In genomic region chr2:68720665-68721064, GRCh38 we compare ENCODE assay signal across 15 cellular contexts. TPM values are rescaled to one million over a fixed set of nuclear protein-coding genes. Genes with fewer than 3 reads are reported as not detected.
DNase-seq lines count a peak whose midpoint lies in the region; ATAC-seq and TF ChIP-seq lines count a peak whose summit lies in the region.
"Had no signal": no experiment of that assay in that cellular context is flagged by ENCODE, and none has a peak within 500 bp of the region (broad histone marks: within the 10 kb centered on the region; RNA-seq: fewer than 3 reads in every experiment).

No MANE protein-coding gene starts in this region.

- DNase-seq in activated naive CD4-positive, alpha-beta T cell (lab: John Stamatoyannopoulos, UW) = no peak
- DNase-seq in MM.1S (no peak), GM13976 (ENCODE audit: low spot score) (no peak), right atrium auricular region (ENCODE audit: low spot score) (no peak), HCEC 1CT (no peak)
- no peak for DNase-seq in activated naive CD8-positive, alpha-beta T cell treated with anti-CD3 and anti-CD28 coated beads for 36 hours
- no peak for DNase-seq in stimulated activated naive B cell treated with anti-CD40 and anti-IgM and Interleukin-4, amounts not matched to agents 10 μg/mL and 1 μg/mL and 100 μg/mL, for 72 hours
- DNase-seq: activated effector memory CD4-positive, alpha-beta T cell treated with anti-CD3 and anti-CD28 coated beads, Interleukin-2, amount 50 U/mL, for 16 hours; heart left ventricle; left lung; NCI-H2029 treated with DMSO at 0.1 percent for 48 hours; NCI-H446 treated with DMSO at 0.1 percent for 48 hours; retina; thyroid gland had no signal

- H3K27me3 ChIP-seq in MM.1S (replicated peaks; ENCODE audit: insufficient read depth, low read length) = no peaks in the 10 kb centered on the region
- H3K27me3 ChIP-seq in right atrium auricular region = no peaks in the 10 kb centered on the region
- H3K27me3 ChIP-seq: left lung, thyroid gland had no signal

- no peaks in the 10 kb centered on the region for H3K9me3 Mint-ChIP-seq in activated naive CD4-positive, alpha-beta T cell treated with anti-CD3 and anti-CD28 coated beads, Interleukin-2, amount 50 U/mL, for 24 hours
- H3K9me3 Mint-ChIP-seq in activated naive CD8-positive, alpha-beta T cell treated with anti-CD3 and anti-CD28 coated beads for 36 hours = no peaks in the 10 kb centered on the region
- H3K9me3 Mint-ChIP-seq in stimulated activated naive B cell treated with anti-CD40 and anti-IgM and Interleukin-4, amounts not matched to agents 10 μg/mL and 1 μg/mL and 100 μg/mL, for 72 hours = no peaks in the 10 kb centered on the region

- H3K4me1 ChIP-seq in MM.1S (ENCODE audit: low read length) (peaks cover 46% of the 10 kb centered on the region), right atrium auricular region (no peaks in the 10 kb centered on the region)

- H3K27ac ChIP-seq in MM.1S (ENCODE audit: low read length) (no peak overlapping the region), right atrium auricular region (no peak overlapping the region)
- H3K27ac ChIP-seq: left lung, thyroid gland had no signal

- no peaks in the 10 kb centered on the region for H3K36me3 ChIP-seq in MM.1S (replicated peaks; ENCODE audit: insufficient read depth, low read length)
- H3K36me3 ChIP-seq in right atrium auricular region = no peaks in the 10 kb centered on the region
- H3K36me3 ChIP-seq: left lung, thyroid gland had no signal

- TF ChIP-seq CTCF in MM.1S (IDR thresholded peaks at IDR 0.05; ENCODE audit: low read length) = no peak
- no peak for TF ChIP-seq CTCF in GM13976 (IDR thresholded peaks at IDR 0.05; ENCODE audit: borderline replicate concordance, control extremely low read depth, extremely low read depth, insufficient read depth, missing control alignments)
- TF ChIP-seq CTCF in right atrium auricular region (IDR thresholded peaks at IDR 0.05) = no peak

- H3K4me2 ChIP-seq in MM.1S (ENCODE audit: low read depth, low read length) = peak overlapping the region; percentile 59; the same call in 1 of the 2 replicates

- ATAC-seq in stimulated activated naive B cell treated with anti-CD40 and anti-IgM and Interleukin-4, amounts not matched to agents 10 μg/mL and 1 μg/mL and 100 μg/mL, for 72 hours (replicated peaks) = no peak
- ATAC-seq: heart left ventricle had no signal

- H3K9me3 ChIP-seq in MM.1S (replicated peaks; ENCODE audit: insufficient read depth, low read length) (no peaks in the 10 kb centered on the region), right atrium auricular region (no peaks in the 10 kb centered on the region)
- H3K9me3 ChIP-seq: heart left ventricle, left lung, thyroid gland had no signal

- no peaks in the 10 kb centered on the region for H3K27me3 Mint-ChIP-seq in activated naive CD4-positive, alpha-beta T cell treated with anti-CD3 and anti-CD28 coated beads, Interleukin-2, amount 50 U/mL, for 24 hours
- no peaks in the 10 kb centered on the region for H3K27me3 Mint-ChIP-seq in activated naive CD8-positive, alpha-beta T cell treated with anti-CD3 and anti-CD28 coated beads for 36 hours
- no peaks in the 10 kb centered on the region for H3K27me3 Mint-ChIP-seq in stimulated activated naive B cell treated with anti-CD40 and anti-IgM and Interleukin-4, amounts not matched to agents 10 μg/mL and 1 μg/mL and 100 μg/mL, for 72 hours

- no peak overlapping the region for H3K9ac ChIP-seq in MM.1S (ENCODE audit: low read length)

- no peaks in the 10 kb centered on the region for H3K36me3 Mint-ChIP-seq in activated naive CD4-positive, alpha-beta T cell treated with anti-CD3 and anti-CD28 coated beads, Interleukin-2, amount 50 U/mL, for 24 hours
- no peaks in the 10 kb centered on the region for H3K36me3 Mint-ChIP-seq in activated naive CD8-positive, alpha-beta T cell treated with anti-CD3 and anti-CD28 coated beads for 36 hours
- peaks cover 0 to 2% of the 10 kb centered on the region in 2 donors for H3K36me3 Mint-ChIP-seq in stimulated activated naive B cell treated with anti-CD40 and anti-IgM and Interleukin-4, amounts not matched to agents 10 μg/mL and 1 μg/mL and 100 μg/mL, for 72 hours

- H3K79me2 ChIP-seq in MM.1S (ENCODE audit: low read length) = no peaks in the 10 kb centered on the region

- H3K4me3 Mint-ChIP-seq in activated naive CD4-positive, alpha-beta T cell treated with anti-CD3 and anti-CD28 coated beads, Interleukin-2, amount 50 U/mL, for 24 hours = peak overlapping the region; percentile 36
- peak overlapping the region; percentile 8 for H3K4me3 Mint-ChIP-seq in activated naive CD8-positive, alpha-beta T cell treated with anti-CD3 and anti-CD28 coated beads for 36 hours
- H3K4me3 Mint-ChIP-seq in stimulated activated naive B cell treated with anti-CD40 and anti-IgM and Interleukin-4, amounts not matched to agents 10 μg/mL and 1 μg/mL and 100 μg/mL, for 72 hours = no peak overlapping the region

- H3K9me2 ChIP-seq in MM.1S (replicated peaks; ENCODE audit: insufficient read depth, low read length) = no peaks in the 10 kb centered on the region

- in situ Hi-C loops in GM13976 (cut with MboI; ENCODE audit: low sequenced_read_pairs, unreplicated experiment) = loop anchor here (25.0 kb wide), 1 partner anchor 233 kb away; no protein-coding TSS in a partner anchor

- no peaks in the 10 kb centered on the region for H4K20me1 ChIP-seq in MM.1S (ENCODE audit: insufficient read depth, low read length)

- H3K4me1 Mint-ChIP-seq in activated naive CD4-positive, alpha-beta T cell treated with anti-CD3 and anti-CD28 coated beads, Interleukin-2, amount 50 U/mL, for 24 hours = peaks cover 92% of the 10 kb centered on the region
- peaks cover 74% of the 10 kb centered on the region for H3K4me1 Mint-ChIP-seq in activated naive CD8-positive, alpha-beta T cell treated with anti-CD3 and anti-CD28 coated beads for 36 hours
- peaks cover 51 to 87% of the 10 kb centered on the region in 2 donors for H3K4me1 Mint-ChIP-seq in stimulated activated naive B cell treated with anti-CD40 and anti-IgM and Interleukin-4, amounts not matched to agents 10 μg/mL and 1 μg/mL and 100 μg/mL, for 72 hours

- H3F3A ChIP-seq in MM.1S (ENCODE audit: insufficient read depth, low read length) = peaks cover 16% of the 10 kb centered on the region

- H3K4me3 ChIP-seq in MM.1S (ENCODE audit: low read length) (no peak overlapping the region), right atrium auricular region (no peak overlapping the region)
- H3K4me3 ChIP-seq: heart left ventricle, left lung, thyroid gland had no signal

- H2AFZ ChIP-seq in MM.1S (ENCODE audit: low read length) = no peak overlapping the region

- peak overlapping the region; percentile 95 for H3K27ac Mint-ChIP-seq in activated naive CD4-positive, alpha-beta T cell treated with anti-CD3 and anti-CD28 coated beads, Interleukin-2, amount 50 U/mL, for 24 hours
- peak overlapping the region; percentile 91 for H3K27ac Mint-ChIP-seq in activated naive CD8-positive, alpha-beta T cell treated with anti-CD3 and anti-CD28 coated beads for 36 hours
- H3K27ac Mint-ChIP-seq in stimulated activated naive B cell treated with anti-CD40 and anti-IgM and Interleukin-4, amounts not matched to agents 10 μg/mL and 1 μg/mL and 100 μg/mL, for 72 hours = peak overlapping the region; percentile 96

RNA-seq across cellular contexts. Expression of gene ARHGAP25, which starts 13.9 kb away (rescaled TPM):
- 10 to 100 TPM; 47.4 to 51.0 TPM for total RNA-seq in activated naive CD8-positive, alpha-beta T cell treated with anti-CD3 and anti-CD28 coated beads for 36 hours
- 10 to 100 TPM in 1 of 2 donors, 1 to 10 TPM in 1; 4.2 to 12.8 TPM for total RNA-seq in right atrium auricular region

Comparison
In these comparisons a context has a peak if more than half of its experiments do, and no peak if none do; other contexts are left out.
1. H3K4me3 Mint-ChIP-seq: peak in activated naive CD4-positive, alpha-beta T cell treated with anti-CD3 and anti-CD28 coated beads, Interleukin-2, amount 50 U/mL, for 24 hours (single experiment) and activated naive CD8-positive, alpha-beta T cell treated with anti-CD3 and anti-CD28 coated beads for 36 hours (single experiment); none in stimulated activated naive B cell treated with anti-CD40 and anti-IgM and Interleukin-4, amounts not matched to agents 10 μg/mL and 1 μg/mL and 100 μg/mL, for 72 hours (0 of 2).
2. Peak in every context shown above with its lines, with median percentiles within 50 percentile points of each other: H3K27ac Mint-ChIP-seq.